ENCODE assay signal across 16 cellular contexts in genomic region chr20:47566269-47566668, GRCh38.
"Had no signal": no experiment of that assay in that cellular context is flagged by ENCODE, and none has a peak within 500 bp of the region (broad histone marks: within the 10 kb centered on the region; RNA-seq: fewer than 3 reads in every experiment).

No MANE protein-coding gene starts in this region.

- H3K9me3 Mint-ChIP-seq: effector memory CD8-positive, alpha-beta T cell had no signal

- H3K4me3 Mint-ChIP-seq: activated CD4-positive, alpha-beta T cell treated with anti-CD3 and anti-CD28 coated beads, Interleukin-2, amount 10 ng/mL, durations not matched to agents 7 days and 5 days; activated naive CD8-positive, alpha-beta T cell treated with anti-CD3 and anti-CD28 coated beads, Interleukin-2, amount 10 ng/mL, durations not matched to agents 7 days and 5 days; effector memory CD8-positive, alpha-beta T cell; WTC11 had no signal

- DNase-seq: activated CD4-positive, alpha-beta T cell treated with anti-CD3 and anti-CD28 coated beads, Interleukin-2, amount 10 ng/mL, durations not matched to agents 7 days and 5 days; activated CD8-positive, alpha-beta memory T cell treated with anti-CD3 and anti-CD28 coated beads for 24 hours; activated effector memory CD4-positive, alpha-beta T cell treated with Interleukin-2 at 50 U/mL for 16 hours; activated naive CD8-positive, alpha-beta T cell treated with anti-CD3 and anti-CD28 coated beads, Interleukin-2, amount 10 ng/mL, durations not matched to agents 7 days and 5 days; anterior cingulate cortex; dermis blood vessel endothelial cell; effector memory CD8-positive, alpha-beta T cell; foreskin melanocyte; head of caudate nucleus; kidney glomerular epithelial cell; sigmoid colon; spleen; tibial artery; uterus had no signal

- H3K27ac Mint-ChIP-seq: activated CD4-positive, alpha-beta T cell treated with anti-CD3 and anti-CD28 coated beads, Interleukin-2, amount 10 ng/mL, durations not matched to agents 7 days and 5 days; activated naive CD8-positive, alpha-beta T cell treated with anti-CD3 and anti-CD28 coated beads, Interleukin-2, amount 10 ng/mL, durations not matched to agents 7 days and 5 days; WTC11 had no signal

- H3K27me3 Mint-ChIP-seq: activated CD4-positive, alpha-beta T cell treated with anti-CD3 and anti-CD28 coated beads, Interleukin-2, amount 10 ng/mL, durations not matched to agents 7 days and 5 days; activated naive CD8-positive, alpha-beta T cell treated with anti-CD3 and anti-CD28 coated beads, Interleukin-2, amount 10 ng/mL, durations not matched to agents 7 days and 5 days; effector memory CD8-positive, alpha-beta T cell had no signal

- H3K27me3 ChIP-seq: sigmoid colon, spleen, tibial artery, uterus had no signal

- H3K4me3 ChIP-seq: sigmoid colon, spleen, tibial artery, uterus had no signal

- ATAC-seq: effector memory CD8-positive, alpha-beta T cell; SK-N-SH treated with all-trans-retinoic acid at 6 μM for 48 hours; WTC11 had no signal
